In genomic region chr6:33185654-33186187, GRCh38 we compare ENCODE assay signal across 2 cellular contexts.
TF ChIP-seq lines count a peak whose summit lies in the region.

No MANE protein-coding gene starts in this region.

TF ChIP-seq in HepG2, 621 proteins besides CTCF, POLR2A, EP300 and RAD21:
- TF ChIP-seq ZSCAN25 (CRISPR knock-in tag; IDR thresholded peaks at IDR 0.05) (no peak), ATM (IDR thresholded peaks at IDR 0.05; ENCODE audit: borderline replicate concordance) (no peak), HNRNPK (IDR thresholded peaks at IDR 0.05; ENCODE audit: low read depth, low read length, poor library complexity, severe bottlenecking) (peak; percentile 95)

TF ChIP-seq in HEK293, 187 proteins besides CTCF, POLR2A, EP300 and RAD21:
- no peak for TF ChIP-seq ZNF248 (tag by site-specific recombination; IDR thresholded peaks at IDR 0.05)
- TF ChIP-seq KLF9 (tag by site-specific recombination; IDR thresholded peaks at IDR 0.05; ENCODE audit: low read depth): no peak
- no peak for TF ChIP-seq ZNF791 (tag by site-specific recombination; IDR thresholded peaks at IDR 0.05)
- TF ChIP-seq, protein P1, sequence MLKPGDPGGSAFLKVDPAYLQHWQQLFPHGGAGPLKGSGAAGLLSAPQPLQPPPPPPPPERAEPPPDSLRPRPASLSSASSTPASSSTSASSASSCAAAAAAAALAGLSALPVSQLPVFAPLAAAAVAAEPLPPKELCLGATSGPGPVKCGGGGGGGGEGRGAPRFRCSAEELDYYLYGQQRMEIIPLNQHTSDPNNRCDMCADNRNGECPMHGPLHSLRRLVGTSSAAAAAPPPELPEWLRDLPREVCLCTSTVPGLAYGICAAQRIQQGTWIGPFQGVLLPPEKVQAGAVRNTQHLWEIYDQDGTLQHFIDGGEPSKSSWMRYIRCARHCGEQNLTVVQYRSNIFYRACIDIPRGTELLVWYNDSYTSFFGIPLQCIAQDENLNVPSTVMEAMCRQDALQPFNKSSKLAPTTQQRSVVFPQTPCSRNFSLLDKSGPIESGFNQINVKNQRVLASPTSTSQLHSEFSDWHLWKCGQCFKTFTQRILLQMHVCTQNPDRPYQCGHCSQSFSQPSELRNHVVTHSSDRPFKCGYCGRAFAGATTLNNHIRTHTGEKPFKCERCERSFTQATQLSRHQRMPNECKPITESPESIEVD (tag by site-specific recombination; IDR thresholded peaks at IDR 0.05): no peak
- TF ChIP-seq, protein P2, sequence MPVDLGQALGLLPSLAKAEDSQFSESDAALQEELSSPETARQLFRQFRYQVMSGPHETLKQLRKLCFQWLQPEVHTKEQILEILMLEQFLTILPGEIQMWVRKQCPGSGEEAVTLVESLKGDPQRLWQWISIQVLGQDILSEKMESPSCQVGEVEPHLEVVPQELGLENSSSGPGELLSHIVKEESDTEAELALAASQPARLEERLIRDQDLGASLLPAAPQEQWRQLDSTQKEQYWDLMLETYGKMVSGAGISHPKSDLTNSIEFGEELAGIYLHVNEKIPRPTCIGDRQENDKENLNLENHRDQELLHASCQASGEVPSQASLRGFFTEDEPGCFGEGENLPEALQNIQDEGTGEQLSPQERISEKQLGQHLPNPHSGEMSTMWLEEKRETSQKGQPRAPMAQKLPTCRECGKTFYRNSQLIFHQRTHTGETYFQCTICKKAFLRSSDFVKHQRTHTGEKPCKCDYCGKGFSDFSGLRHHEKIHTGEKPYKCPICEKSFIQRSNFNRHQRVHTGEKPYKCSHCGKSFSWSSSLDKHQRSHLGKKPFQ (tag by site-specific recombination; IDR thresholded peaks at IDR 0.05): no peak
- TF ChIP-seq ZBTB8A (tag by site-specific recombination; IDR thresholded peaks at IDR 0.05): no peak
- peak; percentile 96 for TF ChIP-seq EGR2 (tag by site-specific recombination; IDR thresholded peaks at IDR 0.05; ENCODE audit: low read depth)
- TF ChIP-seq, protein P3, sequence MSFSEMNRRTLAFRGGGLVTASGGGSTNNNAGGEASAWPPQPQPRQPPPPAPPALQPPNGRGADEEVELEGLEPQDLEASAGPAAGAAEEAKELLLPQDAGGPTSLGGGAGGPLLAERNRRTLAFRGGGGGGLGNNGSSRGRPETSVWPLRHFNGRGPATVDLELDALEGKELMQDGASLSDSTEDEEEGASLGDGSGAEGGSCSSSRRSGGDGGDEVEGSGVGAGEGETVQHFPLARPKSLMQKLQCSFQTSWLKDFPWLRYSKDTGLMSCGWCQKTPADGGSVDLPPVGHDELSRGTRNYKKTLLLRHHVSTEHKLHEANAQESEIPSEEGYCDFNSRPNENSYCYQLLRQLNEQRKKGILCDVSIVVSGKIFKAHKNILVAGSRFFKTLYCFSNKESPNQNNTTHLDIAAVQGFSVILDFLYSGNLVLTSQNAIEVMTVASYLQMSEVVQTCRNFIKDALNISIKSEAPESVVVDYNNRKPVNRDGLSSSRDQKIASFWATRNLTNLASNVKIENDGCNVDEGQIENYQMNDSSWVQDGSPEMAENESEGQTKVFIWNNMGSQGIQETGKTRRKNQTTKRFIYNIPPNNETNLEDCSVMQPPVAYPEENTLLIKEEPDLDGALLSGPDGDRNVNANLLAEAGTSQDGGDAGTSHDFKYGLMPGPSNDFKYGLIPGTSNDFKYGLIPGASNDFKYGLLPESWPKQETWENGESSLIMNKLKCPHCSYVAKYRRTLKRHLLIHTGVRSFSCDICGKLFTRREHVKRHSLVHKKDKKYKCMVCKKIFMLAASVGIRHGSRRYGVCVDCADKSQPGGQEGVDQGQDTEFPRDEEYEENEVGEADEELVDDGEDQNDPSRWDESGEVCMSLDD (tag by site-specific recombination; IDR thresholded peaks at IDR 0.05): no peak
- TF ChIP-seq ZFHX2 (tag by site-specific recombination; conservative IDR thresholded peaks at IDR 0.05): peak; percentile 78
- no peak for TF ChIP-seq ZSCAN18 (tag by site-specific recombination; IDR thresholded peaks at IDR 0.05)
TF ChIP-seq in HEK293: peak in this region for 2.
